Comparison of ENCODE assay signal across 2 cellular contexts in genomic region chr16:68782198-68783174, GRCh38.
A peak's percentile ranks its signal among the peaks of the same experiment; 100 is the strongest.
TF ChIP-seq lines count a peak whose summit lies in the region.

No MANE protein-coding gene starts in this region.

TF ChIP-seq in HepG2, 621 proteins besides CTCF, POLR2A, EP300 and RAD21:
- no peak for TF ChIP-seq FOXP1 (IDR thresholded peaks at IDR 0.05)
- no peak for TF ChIP-seq FOXP1 (CRISPR knock-in tag; IDR thresholded peaks at IDR 0.05)
- TF ChIP-seq ZNF160 (CRISPR knock-in tag; IDR thresholded peaks at IDR 0.05): no peak
- no peak for TF ChIP-seq HIC2 (CRISPR knock-in tag; IDR thresholded peaks at IDR 0.05; ENCODE audit: low read depth)
- TF ChIP-seq ZNF232 (CRISPR knock-in tag; IDR thresholded peaks at IDR 0.05; ENCODE audit: borderline replicate concordance): no peak
- TF ChIP-seq ZNF512 (CRISPR knock-in tag; IDR thresholded peaks at IDR 0.05): no peak
- TF ChIP-seq RBM22 (optimal IDR thresholded peaks at IDR 0.05; ENCODE audit: low read length): no peak
- TF ChIP-seq ZBTB46 (CRISPR knock-in tag; IDR thresholded peaks at IDR 0.05; ENCODE audit: borderline replicate concordance): no peak

TF ChIP-seq in GM12878, 131 proteins besides CTCF, POLR2A, EP300 and RAD21 (continues in another document):
- TF ChIP-seq CBFB (IDR thresholded peaks at IDR 0.05; ENCODE audit: low read depth) (peak; percentile 31; the same call in 1 of the 2 replicates), RUNX3 (IDR thresholded peaks at IDR 0.05; ENCODE audit: low read length) (peak; percentile 92), NFIC (IDR thresholded peaks at IDR 0.05; ENCODE audit: low read depth, low read length) (peak; percentile 68), IKZF2 (IDR thresholded peaks at IDR 0.05) (peak; percentile 58 to 69), SPI1 (IDR thresholded peaks at IDR 0.05; ENCODE audit: borderline replicate concordance, insufficient read depth, low read depth, low read length) (peak; percentile 62; the same call in 1 of the 2 replicates), SUZ12 (IDR thresholded peaks at IDR 0.05; ENCODE audit: unreplicated experiment) (no peak), BHLHE40 (IDR thresholded peaks at IDR 0.05; ENCODE audit: borderline replicate concordance in 1 of 2, low read depth in 2 of 2, low read length in 1 of 2) (no peak), PRDM15 (CRISPR knock-in tag; IDR thresholded peaks at IDR 0.05) (no peak), SKIL (IDR thresholded peaks at IDR 0.05; ENCODE audit: low read depth, poor library complexity, severe bottlenecking) (no peak), ZBTB33 (IDR thresholded peaks at IDR 0.05) (no peak), MLLT1 (IDR thresholded peaks at IDR 0.05) (no peak), NKRF (conservative IDR thresholded peaks at IDR 0.05) (no peak), EGR1 (IDR thresholded peaks at IDR 0.05; ENCODE audit: borderline replicate concordance in 1 of 2, low read depth in 2 of 2, low read length in 2 of 2) (peak in 1 of 2 experiments; percentile 46; a peak in 1 of 3 replicates), TCF12 (IDR thresholded peaks at IDR 0.05; ENCODE audit: low read depth, low read length) (peak; percentile 82; the same call in 1 of the 2 replicates), YY1 (IDR thresholded peaks at IDR 0.05; ENCODE audit: low read depth, low read length) (no peak), TARDBP (IDR thresholded peaks at IDR 0.05; ENCODE audit: borderline replicate concordance) (no peak), PKNOX1 (IDR thresholded peaks at IDR 0.05) (peak; percentile 37; the same call in 1 of the 2 replicates), DPF2 (IDR thresholded peaks at IDR 0.05) (0 out of 2 replicates have a peak, but pooled peaks have one; percentile 32), FOXM1 (IDR thresholded peaks at IDR 0.05; ENCODE audit: low read depth, low read length) (peak; percentile 39; the same call in 1 of the 2 replicates), SMC3 (IDR thresholded peaks at IDR 0.05; ENCODE audit: borderline replicate concordance, low read length) (peak; percentile 23; the same call in 1 of the 2 replicates), MEF2B (IDR thresholded peaks at IDR 0.05; ENCODE audit: partially characterized antibody, poor library complexity, severe bottlenecking) (peak; percentile 29), HDAC6 (IDR thresholded peaks at IDR 0.05; ENCODE audit: unreplicated experiment) (no peak), KLF5 (IDR thresholded peaks at IDR 0.05; ENCODE audit: partially characterized antibody) (no peak), NR2C2 (IDR thresholded peaks at IDR 0.05; ENCODE audit: borderline replicate concordance, control insufficient read depth, insufficient read length, low read depth) (no peak), ZNF687 (IDR thresholded peaks at IDR 0.05) (peak; percentile 8; the same call in 1 of the 2 replicates), ZNF384 (IDR thresholded peaks at IDR 0.05; ENCODE audit: borderline replicate concordance, low read depth, low read length) (no peak), E2F8 (IDR thresholded peaks at IDR 0.05; ENCODE audit: low read depth, partially characterized antibody) (no peak), CBX5 (IDR thresholded peaks at IDR 0.05; ENCODE audit: low read depth) (peak; percentile 49; the same call in 1 of the 2 replicates), TCF3 (IDR thresholded peaks at IDR 0.05; ENCODE audit: borderline replicate concordance, insufficient read depth, low read depth, low read length) (peak; percentile 75; the same call in 1 of the 2 replicates), KDM1A (IDR thresholded peaks at IDR 0.05; ENCODE audit: borderline replicate concordance) (no peak), JUNB (IDR thresholded peaks at IDR 0.05) (peak; percentile 60), MTA2 (IDR thresholded peaks at IDR 0.05; ENCODE audit: low read depth) (peak; percentile 21; the same call in 1 of the 2 replicates), SP1 (IDR thresholded peaks at IDR 0.05; ENCODE audit: low read depth, low read length) (peak; percentile 22), HDGF (IDR thresholded peaks at IDR 0.05) (peak; percentile 39; the same call in 1 of the 2 replicates), NRF1 (conservative IDR thresholded peaks at IDR 0.05; ENCODE audit: low read depth, low read length) (no peak), CHD4 (IDR thresholded peaks at IDR 0.05) (no peak), PAX5 (IDR thresholded peaks at IDR 0.05; ENCODE audit: borderline replicate concordance, low read depth, low read length) (peak; percentile 62; the same call in 1 of the 2 replicates), PML (IDR thresholded peaks at IDR 0.05; ENCODE audit: low read length) (peak; percentile 32; the same call in 1 of the 2 replicates)
